In the genomic region with DNA sequence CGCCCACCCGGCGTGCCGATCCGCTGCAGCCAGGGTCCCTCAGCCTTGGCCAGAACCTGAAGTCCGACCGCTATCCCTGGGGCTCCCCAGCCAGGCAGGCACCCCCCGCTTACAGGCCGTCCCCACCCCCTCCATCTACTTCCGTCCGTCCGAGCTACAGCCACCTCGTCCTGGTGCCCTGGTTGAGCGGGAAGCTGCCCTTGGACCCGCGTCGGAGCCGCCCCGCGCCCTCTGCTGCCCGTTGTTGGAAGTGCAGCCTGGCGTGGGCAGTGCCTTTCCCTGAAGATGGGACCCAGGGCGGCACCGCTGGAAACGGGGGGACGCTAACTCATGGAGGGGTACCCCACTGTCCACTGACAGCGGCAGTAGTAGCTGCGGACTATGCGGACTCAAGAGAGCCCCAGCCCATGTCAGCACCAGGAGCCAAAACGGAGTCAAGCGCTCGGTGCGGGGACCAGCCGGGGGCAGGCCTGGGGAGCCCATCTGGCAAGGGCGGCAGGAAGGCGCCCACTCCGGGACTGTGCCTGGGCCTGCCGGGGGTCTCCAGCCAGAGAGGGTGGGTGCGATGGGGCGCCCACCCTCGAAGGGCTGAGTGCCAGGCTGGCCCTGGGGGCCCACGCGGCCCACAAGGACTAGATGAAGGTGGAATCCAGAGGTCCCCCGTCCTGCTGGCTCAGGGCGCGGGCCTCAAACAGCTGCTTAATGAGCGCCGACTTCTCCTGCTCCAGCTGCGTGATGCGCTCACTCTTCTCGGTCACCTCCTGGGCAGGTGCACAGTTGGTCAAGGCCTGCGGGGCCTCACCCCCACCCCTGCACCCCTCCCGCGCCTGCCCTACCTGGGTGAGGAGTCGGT, we compare ENCODE assay signal across 8 cellular contexts. TPM values are rescaled to one million over a fixed set of nuclear protein-coding genes. Genes with fewer than 3 reads are reported as not detected.
A peak's percentile ranks its signal among the peaks of the same experiment; 100 is the strongest.
DNase-seq lines count a peak whose midpoint lies in the region; ATAC-seq and TF ChIP-seq lines count a peak whose summit lies in the region.

No MANE protein-coding gene starts in this region.

- peaks cover 16% of the 10 kb centered on the region for H3K4me1 ChIP-seq in OCI-LY1 (ENCODE audit: insufficient read depth, low read length, severe bottlenecking)

- no peaks in the 10 kb centered on the region for H3F3A ChIP-seq in OCI-LY1 (ENCODE audit: insufficient read depth, low read length)

- H3K27me3 ChIP-seq in OCI-LY1 (ENCODE audit: insufficient read depth, low read length) = no peaks in the 10 kb centered on the region; the same call in 1 of the 2 replicates

- peak; percentile 80 for TF ChIP-seq CTCF in OCI-LY1 (IDR thresholded peaks at IDR 0.05; ENCODE audit: low read length)
- TF ChIP-seq CTCF in foreskin fibroblast (IDR thresholded peaks at IDR 0.05; ENCODE audit: low read depth, low read length) = peak; percentile 87

- no peak overlapping the region for H2AFZ ChIP-seq in OCI-LY1 (ENCODE audit: low read length)

- peaks cover 37% of the 10 kb centered on the region for H3K36me3 ChIP-seq in OCI-LY1 (ENCODE audit: insufficient read depth, low read length)

- H3K4me3 ChIP-seq in OCI-LY1 (ENCODE audit: low read depth, low read length, poor library complexity, severe bottlenecking) (no peak overlapping the region), foreskin fibroblast (ENCODE audit: low read depth in 1 of 2, low read length in 2 of 2) (no peak overlapping the region)

- no peak for ATAC-seq in HG02973 (IDR thresholded peaks at IDR 0.05; ENCODE audit: unreplicated experiment)

- H4K20me1 ChIP-seq in OCI-LY1 (ENCODE audit: insufficient read depth, low read length) = no peaks in the 10 kb centered on the region

- peak; percentile 62 for DNase-seq in NCI-H82 (lab: John Stamatoyannopoulos, UW)
- DNase-seq in NCI-H82 treated with DMSO at 0.1 percent for 48 hours (lab: John Stamatoyannopoulos, UW; ENCODE audit: unreplicated experiment) = no peak
- peak; percentile 43 for DNase-seq in activated T-helper 1 cell treated with Interleukin-2 at 50 U/mL for 16 hours (ENCODE audit: low read depth)
- DNase-seq in foreskin fibroblast = peak in 1 of 2 donors; percentile 77
- peak; percentile 25 for DNase-seq in occipital lobe (lab: John Stamatoyannopoulos, UW)
- DNase-seq in cortex of kidney (lab: John Stamatoyannopoulos, UW) = no peak

- H3K27ac ChIP-seq in OCI-LY1 (ENCODE audit: low read depth, low read length, poor library complexity, severe bottlenecking) = no peak overlapping the region

- H3K9me3 ChIP-seq in OCI-LY1 (ENCODE audit: low read length) = no peaks in the 10 kb centered on the region

- peaks cover 1% of the 10 kb centered on the region; the same call in 1 of the 2 replicates for H3K79me2 ChIP-seq in OCI-LY1 (ENCODE audit: insufficient read depth, low read length)

- H3K9ac ChIP-seq in OCI-LY1 (ENCODE audit: low read length) = no peak overlapping the region

- no peak overlapping the region for H3K4me2 ChIP-seq in OCI-LY1 (ENCODE audit: low read length)

- H3K9me2 ChIP-seq in OCI-LY1 (ENCODE audit: low read depth, low read length) = no peaks in the 10 kb centered on the region

RNA-seq across cellular contexts. Expression of gene SAPCD2, which starts 6.1 kb away (rescaled TPM):
- 1.6 TPM for total RNA-seq in occipital lobe

RNA-seq across cellular contexts. Expression of gene ENTPD2, which starts 10.4 kb away (rescaled TPM):
- total RNA-seq in occipital lobe = 0.16 TPM

RNA-seq across cellular contexts. Expression of gene UAP1L1, which starts 13.1 kb away (rescaled TPM):
- 0.31 TPM for total RNA-seq in occipital lobe

RNA-seq across cellular contexts. Expression of gene NPDC1, which starts 18.3 kb away (rescaled TPM):
- total RNA-seq in occipital lobe = 15.3 TPM

RNA-seq across cellular contexts. Expression of gene MAN1B1, which starts 22.5 kb away (rescaled TPM):
- 38.5 TPM for total RNA-seq in occipital lobe

Comparison
In these comparisons a context has a peak if more than half of its experiments do, and no peak if none do; other contexts are left out.
1. DNase-seq: peak in NCI-H82 (single experiment), activated T-helper 1 cell treated with Interleukin-2 at 50 U/mL for 16 hours (single experiment) and occipital lobe (single experiment); none in NCI-H82 treated with DMSO at 0.1 percent for 48 hours (single experiment) and cortex of kidney (single experiment).